ENCODE assay signal across 7 cellular contexts in the genomic region with DNA sequence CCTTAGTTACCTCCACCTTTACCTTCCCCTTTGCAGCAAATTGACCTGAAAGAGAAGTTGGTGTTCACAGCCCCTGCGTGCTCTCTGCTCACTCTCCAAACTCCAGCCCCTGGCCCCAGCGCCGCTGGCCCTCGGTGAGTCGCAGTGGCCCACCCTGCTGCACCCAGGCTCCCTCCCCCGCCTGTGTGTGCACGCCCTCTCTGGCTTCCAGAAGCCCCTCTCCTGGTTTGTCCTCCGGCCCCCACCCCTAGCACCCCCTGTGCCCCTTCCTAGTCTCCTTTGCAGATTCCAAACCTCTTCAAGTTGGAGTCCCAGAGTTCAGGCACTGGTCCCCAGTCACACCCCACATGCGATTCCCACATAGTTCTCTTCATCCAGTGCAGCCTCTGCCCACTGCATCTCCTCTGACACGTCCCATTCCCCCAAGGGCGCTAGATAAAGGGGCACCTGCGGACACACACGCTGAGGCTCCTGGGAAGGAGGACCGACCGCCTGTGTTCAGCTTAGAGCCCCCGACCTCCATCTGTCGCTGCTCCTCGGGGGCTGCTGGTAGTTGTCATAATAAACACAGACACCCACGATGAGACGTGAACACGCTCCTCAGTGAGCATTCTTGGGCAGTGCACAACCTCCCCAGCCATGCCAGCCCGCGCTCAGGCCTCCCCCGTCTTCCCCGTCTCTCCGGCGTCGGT. TPM values are rescaled to one million over a fixed set of nuclear protein-coding genes. Genes with fewer than 3 reads are reported as not detected.
DNase-seq lines count a peak whose midpoint lies in the region; ATAC-seq, FAIRE-seq and TF ChIP-seq lines count a peak whose summit lies in the region.
"Had no signal": no experiment of that assay in that cellular context is flagged by ENCODE, and none has a peak within 500 bp of the region (broad histone marks: within the 10 kb centered on the region; RNA-seq: fewer than 3 reads in every experiment).

No MANE protein-coding gene starts in this region.

- peak overlapping the region; percentile 82 for H3K4me3 Mint-ChIP-seq in activated naive CD8-positive, alpha-beta T cell treated with anti-CD3 and anti-CD28 coated beads for 36 hours

- H3K9me3 Mint-ChIP-seq in activated naive CD8-positive, alpha-beta T cell treated with anti-CD3 and anti-CD28 coated beads for 36 hours: no peaks in the 10 kb centered on the region

- H3K27me3 Mint-ChIP-seq in activated naive CD8-positive, alpha-beta T cell treated with anti-CD3 and anti-CD28 coated beads for 36 hours: peaks cover 12% of the 10 kb centered on the region

- H3K27me3 ChIP-seq in muscle layer of colon (ENCODE audit: control insufficient read depth in 1 of 2, insufficient read depth in 2 of 2, low read length in 2 of 2): peaks cover 0 to 11% of the 10 kb centered on the region in 2 donors

- H3K9me3 ChIP-seq in muscle layer of colon (ENCODE audit: low read length): no peaks in the 10 kb centered on the region

- TF ChIP-seq POLR2A in GM12891 (IDR thresholded peaks at IDR 0.05; ENCODE audit: low read depth, low read length): no peak

- H3K27ac Mint-ChIP-seq in activated naive CD8-positive, alpha-beta T cell treated with anti-CD3 and anti-CD28 coated beads for 36 hours: no peak overlapping the region

- no peak overlapping the region for H3K27ac ChIP-seq in muscle layer of colon (ENCODE audit: low read depth, low read length)

- FAIRE-seq in GM12891 (lab: Jason Lieb, UNC): peak; percentile 9

- H3K36me3 ChIP-seq in muscle layer of colon (ENCODE audit: insufficient read depth, low read length): no peaks in the 10 kb centered on the region

- no peak overlapping the region for H3K9ac ChIP-seq in muscle layer of colon (ENCODE audit: low read length)

- peaks cover 36% of the 10 kb centered on the region for H3K4me1 Mint-ChIP-seq in activated naive CD8-positive, alpha-beta T cell treated with anti-CD3 and anti-CD28 coated beads for 36 hours

- H3K4me1 ChIP-seq in muscle layer of colon (ENCODE audit: insufficient read depth, low read length): peaks cover 30% of the 10 kb centered on the region

- peak overlapping the region; percentile 54 to 58 for H3K4me3 ChIP-seq in muscle layer of colon (ENCODE audit: low read depth in 1 of 2, low read length in 2 of 2)

- DNase-seq in GM12891 (ENCODE audit: insufficient read length, low spot score) (no peak), NCI-H2171 (lab: John Stamatoyannopoulos, UW) (no peak), iPS-NIHi7 (ENCODE audit: extremely low spot score) (no peak)
- no peak for DNase-seq in activated naive CD8-positive, alpha-beta T cell treated with anti-CD3 and anti-CD28 coated beads for 36 hours

- peaks cover 20% of the 10 kb centered on the region for H3K36me3 Mint-ChIP-seq in activated naive CD8-positive, alpha-beta T cell treated with anti-CD3 and anti-CD28 coated beads for 36 hours

- no peak for ATAC-seq in HG02970 (IDR thresholded peaks at IDR 0.05; ENCODE audit: low FRiP score, unreplicated experiment)

TF ChIP-seq in GM12891, 5 proteins besides CTCF, POLR2A, EP300 and RAD21:
- TF ChIP-seq PAX5 (IDR thresholded peaks at IDR 0.05; ENCODE audit: insufficient read depth, low read length, severe bottlenecking) (no peak), POLR2AphosphoS5 (IDR thresholded peaks at IDR 0.05; ENCODE audit: low read depth, low read length) (no peak), POU2F2 (IDR thresholded peaks at IDR 0.05; ENCODE audit: low read depth, low read length) (no peak), SPI1 (IDR thresholded peaks at IDR 0.05; ENCODE audit: low read depth, low read length) (no peak), TAF1 (IDR thresholded peaks at IDR 0.05; ENCODE audit: low read depth, low read length) (no peak)

RNA-seq across cellular contexts. Expression of gene PHRF1, which starts 1.5 kb away (rescaled TPM):
- 12.5 TPM for polyA plus RNA-seq in GM12891 (2012; ENCODE audit: low read depth, missing spikeins)
- 10 to 100 TPM; 42.3 to 44.3 TPM for total RNA-seq in activated naive CD8-positive, alpha-beta T cell treated with anti-CD3 and anti-CD28 coated beads for 36 hours

RNA-seq across cellular contexts. Expression of gene RASSF7, which starts 14.0 kb away (rescaled TPM):
- 12.0 TPM for polyA plus RNA-seq in GM12891 (2012; ENCODE audit: low read depth, missing spikeins)
- total RNA-seq in activated naive CD8-positive, alpha-beta T cell treated with anti-CD3 and anti-CD28 coated beads for 36 hours: 10 to 100 TPM in 1 of 2 experiments, 1 to 10 TPM in 1; 9.8 to 11.5 TPM

RNA-seq across cellular contexts. Expression of gene LMNTD2, which starts 14.2 kb away (rescaled TPM):
- polyA plus RNA-seq in GM12891 (2012; ENCODE audit: low read depth, missing spikeins): 3.6 TPM
- total RNA-seq in activated naive CD8-positive, alpha-beta T cell treated with anti-CD3 and anti-CD28 coated beads for 36 hours: 1 to 10 TPM; 1.2 to 1.3 TPM

RNA-seq across cellular contexts. Expression of gene LRRC56, which starts 37.5 kb away (rescaled TPM):
- polyA plus RNA-seq in GM12891 (2012; ENCODE audit: low read depth, missing spikeins): 0.49 TPM
- 1 to 10 TPM; 1.4 to 2.2 TPM for total RNA-seq in activated naive CD8-positive, alpha-beta T cell treated with anti-CD3 and anti-CD28 coated beads for 36 hours
- total RNA-seq: RPMI7951 had no signal

RNA-seq across cellular contexts. Expression of gene HRAS, which starts 39.4 kb away (rescaled TPM):
- polyA plus RNA-seq in GM12891 (2012; ENCODE audit: low read depth, missing spikeins): 19.9 TPM
- 10 to 100 TPM; 46.0 to 48.7 TPM for total RNA-seq in activated naive CD8-positive, alpha-beta T cell treated with anti-CD3 and anti-CD28 coated beads for 36 hours
